8 cellular contexts compared by ENCODE assay signal in the genomic region with DNA sequence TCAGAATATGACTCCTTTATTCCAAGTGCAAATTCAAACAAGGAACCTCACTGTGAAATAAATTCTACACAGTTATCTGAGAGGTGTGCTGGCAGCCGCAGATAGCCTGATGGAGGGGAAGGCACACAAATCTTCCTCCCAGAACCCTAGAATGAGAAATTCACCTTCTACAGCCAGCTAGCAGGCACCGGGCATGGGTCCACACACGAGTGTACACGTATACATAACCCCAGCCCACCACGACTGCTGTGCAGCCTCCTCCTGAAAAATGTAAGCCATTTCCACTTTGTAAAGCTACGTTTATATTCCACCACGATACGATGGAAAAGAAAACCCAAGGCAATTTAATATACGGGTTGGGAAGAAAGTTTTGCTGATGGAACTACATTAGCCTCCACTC. TPM values are rescaled to one million over a fixed set of nuclear protein-coding genes. Genes with fewer than 3 reads are reported as not detected.
DNase-seq lines count a peak whose midpoint lies in the region; ATAC-seq and TF ChIP-seq lines count a peak whose summit lies in the region.

No MANE protein-coding gene starts in this region.

- H3K36me3 ChIP-seq in ACC112 (ENCODE audit: insufficient read depth, low read length) (peaks cover 12% of the 10 kb centered on the region), suprapubic skin (no peaks in the 10 kb centered on the region)

- peak overlapping the region; percentile 86 for H3K4me3 ChIP-seq in ACC112 (ENCODE audit: low read depth, low read length)
- peak overlapping the region; percentile 98 for H3K4me3 ChIP-seq in suprapubic skin

- H3K27ac Mint-ChIP-seq in HFFc6, result peak overlapping the region; percentile 95
- peak overlapping the region; percentile 97 for H3K27ac Mint-ChIP-seq in activated naive CD8-positive, alpha-beta T cell treated with anti-CD3 and anti-CD28 coated beads, Interleukin-2, amount 10 ng/mL, durations not matched to agents 7 days and 5 days

- peak overlapping the region; percentile 92 for H3K4me3 Mint-ChIP-seq in HFFc6
- peak overlapping the region; percentile 97 for H3K4me3 Mint-ChIP-seq in activated naive CD8-positive, alpha-beta T cell treated with anti-CD3 and anti-CD28 coated beads, Interleukin-2, amount 10 ng/mL, durations not matched to agents 7 days and 5 days

- POLR2A ChIA-PET in activated naive CD8-positive, alpha-beta T cell treated with anti-CD3 and anti-CD28 coated beads, Interleukin-2, amount 10 ng/mL, durations not matched to agents 7 days and 5 days (lab: Charles Lee), result interaction anchor here (1.4 to 1.8 kb wide), 2 partner anchors 180 to 208 kb away, joined by 3 to 14 read pairs; partner anchors contain the start of gene C21orf91

- TF ChIP-seq CTCF in HFFc6 (IDR thresholded peaks at IDR 0.05) (no peak), suprapubic skin (IDR thresholded peaks at IDR 0.05) (no peak)

- TF ChIP-seq POLR2A in suprapubic skin (IDR thresholded peaks at IDR 0.05), result no peak

- H3K27me3 ChIP-seq in ACC112 (ENCODE audit: insufficient read depth, low read length) (no peaks in the 10 kb centered on the region), suprapubic skin (no peaks in the 10 kb centered on the region)

- no peaks in the 10 kb centered on the region; the same call in 1 of the 2 replicates for H3K27me3 Mint-ChIP-seq in HFFc6 (ENCODE audit: insufficient read depth)
- peaks cover 2% of the 10 kb centered on the region for H3K27me3 Mint-ChIP-seq in activated naive CD8-positive, alpha-beta T cell treated with anti-CD3 and anti-CD28 coated beads, Interleukin-2, amount 10 ng/mL, durations not matched to agents 7 days and 5 days

- peaks cover 58% of the 10 kb centered on the region for H3K79me2 ChIP-seq in ACC112 (ENCODE audit: control insufficient read depth, insufficient read depth, low read length, unreplicated experiment)

- H3K4me1 Mint-ChIP-seq in HFFc6 (ENCODE audit: low read depth), result peaks cover 29% of the 10 kb centered on the region
- H3K4me1 Mint-ChIP-seq in activated naive CD8-positive, alpha-beta T cell treated with anti-CD3 and anti-CD28 coated beads, Interleukin-2, amount 10 ng/mL, durations not matched to agents 7 days and 5 days, result peaks cover 46% of the 10 kb centered on the region

- TF ChIP-seq EP300 in suprapubic skin (IDR thresholded peaks at IDR 0.05), result no peak

- H3K9me3 Mint-ChIP-seq in HFFc6, result no peaks in the 10 kb centered on the region
- no peaks in the 10 kb centered on the region for H3K9me3 Mint-ChIP-seq in activated naive CD8-positive, alpha-beta T cell treated with anti-CD3 and anti-CD28 coated beads, Interleukin-2, amount 10 ng/mL, durations not matched to agents 7 days and 5 days

- no peaks in the 10 kb centered on the region for H3K9me3 ChIP-seq in suprapubic skin

- peak overlapping the region; percentile 95 for H2AFZ ChIP-seq in ACC112 (ENCODE audit: low read length, unreplicated experiment)

- no peak for ATAC-seq in activated naive CD8-positive, alpha-beta T cell treated with anti-CD3 and anti-CD28 coated beads, Interleukin-2, amount 10 ng/mL, durations not matched to agents 7 days and 5 days (ENCODE audit: low read depth)

- 26% methylated on average over 9 of the region's 9 CpGs for WGBS in suprapubic skin

- DNase-seq in HFFc6, result no peak
- no peak for DNase-seq in activated naive CD8-positive, alpha-beta T cell treated with anti-CD3 and anti-CD28 coated beads, Interleukin-2, amount 10 ng/mL, durations not matched to agents 7 days and 5 days
- DNase-seq in iris pigment epithelial cell (ENCODE audit: low read depth), result peak; percentile 22
- no peak for DNase-seq in suprapubic skin (ENCODE audit: low spot score in 2 of 2)
- DNase-seq in NCI-H1436 treated with DMSO at 0.1 percent for 48 hours (lab: John Stamatoyannopoulos, UW), result no peak
- DNase-seq in activated effector memory CD4-positive, alpha-beta T cell treated with Interleukin-2 at 50 U/mL for 16 hours, result no peak
- no peak for DNase-seq in NCI-H526 (lab: John Stamatoyannopoulos, UW)

- H3K36me3 Mint-ChIP-seq in HFFc6 (ENCODE audit: low read depth), result peaks cover 23% of the 10 kb centered on the region; the same call in 1 of the 2 replicates
- H3K36me3 Mint-ChIP-seq in activated naive CD8-positive, alpha-beta T cell treated with anti-CD3 and anti-CD28 coated beads, Interleukin-2, amount 10 ng/mL, durations not matched to agents 7 days and 5 days, result peaks cover 19% of the 10 kb centered on the region

- H3K27ac ChIP-seq in ACC112 (ENCODE audit: low read depth, low read length) (peak overlapping the region; percentile 84), suprapubic skin (peak overlapping the region; percentile 97)

- peaks cover 15% of the 10 kb centered on the region for H3K4me1 ChIP-seq in ACC112 (ENCODE audit: control insufficient read depth, insufficient read depth, low read length, unreplicated experiment)
- H3K4me1 ChIP-seq in suprapubic skin, result peaks cover 31% of the 10 kb centered on the region

RNA-seq across cellular contexts. Expression of gene BTG3, which starts 1.8 kb away (rescaled TPM):
- total RNA-seq in HFFc6 (2021; fragmentation: NEBNext Ultra II Directional; extraction: Animal tissue kit (Norgen Biotek cat#: 25700)), result 10 to 100 TPM; 22.3 to 37.4 (median 35.1) TPM
- 10 to 100 TPM; 36.0 to 37.3 TPM for total RNA-seq in activated naive CD8-positive, alpha-beta T cell treated with anti-CD3 and anti-CD28 coated beads, Interleukin-2, amount 10 ng/mL, durations not matched to agents 7 days and 5 days
- 10 to 100 TPM; 50.4 to 81.5 (median 72.4) TPM for total RNA-seq in suprapubic skin
